Comparison of ENCODE assay signal across 11 cellular contexts in the genomic region with DNA sequence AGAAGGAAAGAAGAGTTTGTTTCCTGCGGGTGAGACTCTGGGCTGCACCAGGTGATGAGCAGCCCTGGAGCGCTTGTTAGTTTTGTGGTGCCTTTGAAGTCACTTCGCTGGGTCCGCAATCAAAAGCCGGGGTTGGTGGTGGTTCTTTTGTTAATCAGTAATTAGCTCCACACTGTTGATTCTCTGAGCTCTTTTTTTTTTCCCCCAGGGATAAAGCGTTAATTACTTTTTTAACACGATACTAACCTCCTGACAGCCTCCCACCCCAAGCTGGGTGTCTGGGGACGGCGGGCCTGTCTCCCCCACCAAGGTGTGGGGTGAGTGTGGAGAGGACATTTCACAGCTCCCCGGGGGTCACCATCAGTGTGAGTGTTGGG. TPM values are rescaled to one million over a fixed set of nuclear protein-coding genes. Genes with fewer than 3 reads are reported as not detected.
A peak's percentile ranks its signal among the peaks of the same experiment; 100 is the strongest.
DNase-seq lines count a peak whose midpoint lies in the region; ATAC-seq, FAIRE-seq and TF ChIP-seq lines count a peak whose summit lies in the region.
"Had no signal": no experiment of that assay in that cellular context is flagged by ENCODE, and none has a peak within 500 bp of the region (broad histone marks: within the 10 kb centered on the region; RNA-seq: fewer than 3 reads in every experiment).

No MANE protein-coding gene starts in this region.

- peaks cover 0 to 2% of the 10 kb centered on the region in 2 experiments for H4K20me1 ChIP-seq in H1 (replicated peaks in 1 of 2; ENCODE audit: control insufficient read depth in 1 of 2, insufficient read depth in 2 of 2, low read length in 2 of 2)

- H3K4ac ChIP-seq in H1 (replicated peaks; ENCODE audit: insufficient read length, low read depth, low read length): no peak overlapping the region

- no peak overlapping the region for H2BK120ac ChIP-seq in H1 (replicated peaks; ENCODE audit: low read depth, low read length)

- TF ChIP-seq RAD21 in H1 (IDR thresholded peaks at IDR 0.05 in 1 of 2, conservative IDR thresholded peaks at IDR 0.05 in 1 of 2; ENCODE audit: low read depth in 2 of 2, low read length in 2 of 2): no peak

- H3K36me3 Mint-ChIP-seq in stimulated activated naive CD8-positive, alpha-beta T cell treated with anti-CD3 and anti-CD28 coated beads, Interleukin-15, Interleukin-2, amounts not matched to agents 100 ng/mL and 50 ng/mL, for 24 hours (ENCODE audit: low read depth): peaks cover 25% of the 10 kb centered on the region

- H3K27ac Mint-ChIP-seq in stimulated activated naive CD8-positive, alpha-beta T cell treated with anti-CD3 and anti-CD28 coated beads, Interleukin-15, Interleukin-2, amounts not matched to agents 100 ng/mL and 50 ng/mL, for 24 hours: peak overlapping the region; percentile 98

- no peaks in the 10 kb centered on the region for H3K27me3 Mint-ChIP-seq in stimulated activated naive CD8-positive, alpha-beta T cell treated with anti-CD3 and anti-CD28 coated beads, Interleukin-15, Interleukin-2, amounts not matched to agents 100 ng/mL and 50 ng/mL, for 24 hours

- H3K14ac ChIP-seq in H1 (ENCODE audit: insufficient read length): no peak overlapping the region

- DNase-seq in activated gamma-delta T cell treated with Interleukin-2 at 50 U/mL for 16 hours: peak; percentile 46
- DNase-seq in activated gamma-delta T cell (lab: John Stamatoyannopoulos, UW): no peak
- DNase-seq in activated CD4-positive, alpha-beta T cell treated with anti-CD3 and anti-CD28 coated beads, Interleukin-2, amount 50 U/mL, for 4 hours: peak; percentile 34
- no peak for DNase-seq in H1 (ENCODE audit: low read depth in 1 of 2, low spot score in 2 of 2)
- DNase-seq in urothelium cell line (ENCODE audit: low spot score): no peak
- no peak for DNase-seq in NCI-H2196 treated with DMSO at 0.1 percent for 48 hours (lab: John Stamatoyannopoulos, UW; ENCODE audit: unreplicated experiment)
- DNase-seq: amniotic stem cell, foreskin melanocyte had no signal

- peak overlapping the region; percentile 60; the same call in 1 of the 2 replicates for H3K18ac ChIP-seq in H1 (ENCODE audit: extremely low read depth, low read length)

- no peaks in the 10 kb centered on the region for H3K9me3 ChIP-seq in H1 (ENCODE audit: insufficient read depth in 2 of 2, low read depth in 1 of 2, low read length in 1 of 2)

- H3K79me1 ChIP-seq in H1 (ENCODE audit: low read depth, low read length): peaks cover 2% of the 10 kb centered on the region; the same call in 1 of the 2 replicates

- no peak overlapping the region for H4K5ac ChIP-seq in H1 (ENCODE audit: insufficient read length, low read depth, low read length)

- H4K8ac ChIP-seq in H1 (ENCODE audit: extremely low read depth, insufficient read depth, low read length): no peak overlapping the region

- peaks cover 0 to 4% (median 0%) of the 10 kb centered on the region in 4 experiments; a peak in 2 of 7 replicates for H3K27me3 ChIP-seq in H1 (replicated peaks in 1 of 4; ENCODE audit: control insufficient read depth in 3 of 4, extremely low read depth in 1 of 4, insufficient read depth in 3 of 4, low read length in 3 of 4)

- no peak overlapping the region for H3K23ac ChIP-seq in H1 (ENCODE audit: insufficient read length)

- H2BK20ac ChIP-seq in H1 (ENCODE audit: low read length): no peak overlapping the region

- no peak overlapping the region for H3K56ac ChIP-seq in H1 (replicated peaks; ENCODE audit: insufficient read length, low read depth, low read length)

- no peak overlapping the region; the same call in 1 of the 2 replicates for H2BK12ac ChIP-seq in H1 (ENCODE audit: low read depth, low read length)

- H3K4me2 ChIP-seq in H1 (ENCODE audit: insufficient read depth in 1 of 2, low read depth in 2 of 2, low read length in 2 of 2): peak overlapping the region in 1 of 2 experiments; percentile 20; a peak in 2 of 4 replicates
- H3K4me2 ChIP-seq: KMS-11 had no signal

- H3K4me3 Mint-ChIP-seq in stimulated activated naive CD8-positive, alpha-beta T cell treated with anti-CD3 and anti-CD28 coated beads, Interleukin-15, Interleukin-2, amounts not matched to agents 100 ng/mL and 50 ng/mL, for 24 hours: peak overlapping the region; percentile 25

- WGBS in H1 (ENCODE audit: extremely low coverage in 1 of 2, insufficient coverage in 1 of 2, insufficient read length in 1 of 2, insufficient replicate concordance in 2 of 2, low coverage in 1 of 2, low lambda C conversion rate in 2 of 2, missing lambda C conversion rate in 1 of 2), 2 experiments: 73% methylated on average over 10 of the region's 10 CpGs; no CpG with 5 or more reads in 1 of the 2 experiments

- CTCF ChIA-PET in H1 (lab: Charles Lee; ENCODE audit: partially characterized antibody): interaction anchor here (0.6 to 13.7 kb wide), 4 partner anchors 10 to 35 kb away, joined by 3 to 188 read pairs (median 4); no protein-coding TSS in a partner anchor

- peaks cover 8% of the 10 kb centered on the region for H3K23me2 ChIP-seq in H1 (ENCODE audit: low read depth, low read length)

- POLR2A ChIA-PET in H1 (lab: Charles Lee; ENCODE audit: partially characterized antibody): interaction anchor here (1.2 to 1.4 kb wide), 2 partner anchors 17 to 109 kb away, joined by 3 read pairs; no protein-coding TSS in a partner anchor

- no peak for TF ChIP-seq EP300 in H1 (IDR thresholded peaks at IDR 0.05; ENCODE audit: borderline replicate concordance in 1 of 2, low read depth in 2 of 2, low read length in 2 of 2)

- H2BK5ac ChIP-seq in H1 (ENCODE audit: low read depth, low read length): no peak overlapping the region; the same call in 1 of the 2 replicates

- no peak overlapping the region for H2BK15ac ChIP-seq in H1 (ENCODE audit: low read length)

- no peak overlapping the region for H2AFZ ChIP-seq in H1 (ENCODE audit: low read length)

- H4K91ac ChIP-seq in H1 (replicated peaks; ENCODE audit: insufficient read length, low read length): no peak overlapping the region

- H3K36me3 ChIP-seq in H1 (ENCODE audit: control insufficient read depth in 2 of 4, insufficient read depth in 4 of 4, low read length in 3 of 4): no peaks in the 10 kb centered on the region

- 0 out of 2 replicates have a peak overlapping the region, but pooled peaks have one; percentile 86 for H2AK5ac ChIP-seq in H1 (ENCODE audit: low read depth, low read length)

- no peak for TF ChIP-seq POLR2A in H1 (IDR thresholded peaks at IDR 0.05; ENCODE audit: control extremely low read depth in 1 of 2, low read depth in 2 of 2, low read length in 2 of 2)

- no peak overlapping the region for H3K4me3 ChIP-seq in H1 (ENCODE audit: extremely low read depth in 1 of 4, insufficient read depth in 2 of 4, low read depth in 3 of 4, low read length in 4 of 4)

- no peak overlapping the region for H3K9ac ChIP-seq in H1 (replicated peaks in 1 of 4; ENCODE audit: extremely low read depth in 1 of 4, low read depth in 3 of 4, low read length in 3 of 4)
- H3K9ac ChIP-seq: KMS-11 had no signal

- H3K9me3 Mint-ChIP-seq in stimulated activated naive CD8-positive, alpha-beta T cell treated with anti-CD3 and anti-CD28 coated beads, Interleukin-15, Interleukin-2, amounts not matched to agents 100 ng/mL and 50 ng/mL, for 24 hours: no peaks in the 10 kb centered on the region

- H3K27ac ChIP-seq in H1 (ENCODE audit: low read depth, low read length): no peak overlapping the region
- H3K27ac ChIP-seq: KMS-11 had no signal

- H3K4me1 Mint-ChIP-seq in stimulated activated naive CD8-positive, alpha-beta T cell treated with anti-CD3 and anti-CD28 coated beads, Interleukin-15, Interleukin-2, amounts not matched to agents 100 ng/mL and 50 ng/mL, for 24 hours (ENCODE audit: low read depth): peaks cover 75% of the 10 kb centered on the region

- H3K4me1 ChIP-seq in H1 (replicated peaks in 1 of 4; ENCODE audit: control insufficient read depth in 3 of 4, insufficient read depth in 4 of 4, low read length in 3 of 4): peaks cover 3 to 32% (median 15%) of the 10 kb centered on the region in 4 experiments

- ATAC-seq in HG02885 (IDR thresholded peaks at IDR 0.05; ENCODE audit: poor library complexity, unreplicated experiment): no peak

- TF ChIP-seq CTCF in H1 (IDR thresholded peaks at IDR 0.05; ENCODE audit: control extremely low read depth in 1 of 3, insufficient read depth in 1 of 3, low read depth in 1 of 3, low read length in 3 of 3): no peak

- no peaks in the 10 kb centered on the region for H3K79me2 ChIP-seq in H1 (ENCODE audit: control insufficient read depth in 1 of 2, insufficient read depth in 2 of 2, low read length in 2 of 2)

- no peak for FAIRE-seq in H1 (lab: Jason Lieb, UNC)
- FAIRE-seq in urothelium cell line (lab: Jason Lieb, UNC): no peak

TF ChIP-seq in H1, 55 proteins besides CTCF, POLR2A, EP300 and RAD21 (continues in another document):
- no peak for TF ChIP-seq NRF1 (IDR thresholded peaks at IDR 0.05; ENCODE audit: low read depth, low read length)
- TF ChIP-seq SP2 (IDR thresholded peaks at IDR 0.05; ENCODE audit: low read length): no peak
- no peak for TF ChIP-seq CBX8 (IDR thresholded peaks at IDR 0.05; ENCODE audit: borderline replicate concordance, low read depth, low read length)
- TF ChIP-seq, protein P1, sequence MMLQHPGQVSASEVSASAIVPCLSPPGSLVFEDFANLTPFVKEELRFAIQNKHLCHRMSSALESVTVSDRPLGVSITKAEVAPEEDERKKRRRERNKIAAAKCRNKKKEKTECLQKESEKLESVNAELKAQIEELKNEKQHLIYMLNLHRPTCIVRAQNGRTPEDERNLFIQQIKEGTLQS (IDR thresholded peaks at IDR 0.05; ENCODE audit: insufficient read depth, low read depth, low read length): no peak
- no peak for TF ChIP-seq CREB1 (IDR thresholded peaks at IDR 0.05)
- TF ChIP-seq EGR1 (IDR thresholded peaks at IDR 0.05; ENCODE audit: borderline replicate concordance, low read depth, low read length): no peak
- TF ChIP-seq SIRT6 (IDR thresholded peaks at IDR 0.05; ENCODE audit: low read length): no peak
- TF ChIP-seq TAF1 (IDR thresholded peaks at IDR 0.05; ENCODE audit: low read depth, low read length): no peak
- no peak for TF ChIP-seq CHD1 (IDR thresholded peaks at IDR 0.05; ENCODE audit: low read depth, low read length)
- no peak for TF ChIP-seq GTF2F1 (IDR thresholded peaks at IDR 0.05; ENCODE audit: borderline replicate concordance, low read depth, low read length)
- TF ChIP-seq FOSL1 (IDR thresholded peaks at IDR 0.05; ENCODE audit: insufficient read depth, low read depth, low read length): no peak
- TF ChIP-seq BRCA1 (IDR thresholded peaks at IDR 0.05; ENCODE audit: low read depth, low read length): no peak
- TF ChIP-seq SP4 (IDR thresholded peaks at IDR 0.05; ENCODE audit: low read length): no peak

RNA-seq across cellular contexts. Expression of a gene that starts 56.6 kb away (rescaled TPM):
- 5.8 and 5.9 TPM in 2 replicates for total RNA-seq in H1 (2021; fragmentation: NEBNext Ultra II Directional; extraction: Animal tissue kit (Norgen Biotek cat#: 25700))
- 6.7 and 7.3 TPM in 2 replicates for polyA plus RNA-seq in H1 (2011; rRNA removed)
- 5.3 TPM for polyA plus RNA-seq in H1 (2011; cell fraction: cytosol; rRNA removed)
- 8.9 TPM for polyA plus RNA-seq in H1 (2011; cell fraction: nucleus; rRNA removed)
- 5.0 to 8.9 TPM (median 7.8 TPM) in 4 replicates for polyA plus RNA-seq in H1 (2012, experiment 1 of 2)
- polyA plus RNA-seq in H1 (2012, experiment 2 of 2): 4.7 TPM
- 7.3 TPM for polyA plus RNA-seq in H1 (2013, experiment 1 of 2)
- polyA plus RNA-seq in H1 (2013, experiment 2 of 2): 8.3 TPM
- 8.1 and 15.0 TPM in 2 replicates for polyA minus RNA-seq in H1 (2011; rRNA and poly(A)+ RNA removed)
- 8.5 TPM for polyA minus RNA-seq in H1 (2011; cell fraction: cytosol; rRNA and poly(A)+ RNA removed)
- 10.8 TPM for polyA minus RNA-seq in H1 (2011; cell fraction: nucleus; rRNA and poly(A)+ RNA removed)

Comparison
In these comparisons a context has a peak if more than half of its experiments do, and no peak if none do; other contexts are left out.
1. DNase-seq: peak in activated gamma-delta T cell treated with Interleukin-2 at 50 U/mL for 16 hours (single experiment) and activated CD4-positive, alpha-beta T cell treated with anti-CD3 and anti-CD28 coated beads, Interleukin-2, amount 50 U/mL, for 4 hours (2 of 2); none in activated gamma-delta T cell (single experiment), H1 (0 of 2), urothelium cell line (single experiment) and NCI-H2196 treated with DMSO at 0.1 percent for 48 hours (single experiment).